Comparison of ENCODE assay signal across 1 cellular context in the genomic region with DNA sequence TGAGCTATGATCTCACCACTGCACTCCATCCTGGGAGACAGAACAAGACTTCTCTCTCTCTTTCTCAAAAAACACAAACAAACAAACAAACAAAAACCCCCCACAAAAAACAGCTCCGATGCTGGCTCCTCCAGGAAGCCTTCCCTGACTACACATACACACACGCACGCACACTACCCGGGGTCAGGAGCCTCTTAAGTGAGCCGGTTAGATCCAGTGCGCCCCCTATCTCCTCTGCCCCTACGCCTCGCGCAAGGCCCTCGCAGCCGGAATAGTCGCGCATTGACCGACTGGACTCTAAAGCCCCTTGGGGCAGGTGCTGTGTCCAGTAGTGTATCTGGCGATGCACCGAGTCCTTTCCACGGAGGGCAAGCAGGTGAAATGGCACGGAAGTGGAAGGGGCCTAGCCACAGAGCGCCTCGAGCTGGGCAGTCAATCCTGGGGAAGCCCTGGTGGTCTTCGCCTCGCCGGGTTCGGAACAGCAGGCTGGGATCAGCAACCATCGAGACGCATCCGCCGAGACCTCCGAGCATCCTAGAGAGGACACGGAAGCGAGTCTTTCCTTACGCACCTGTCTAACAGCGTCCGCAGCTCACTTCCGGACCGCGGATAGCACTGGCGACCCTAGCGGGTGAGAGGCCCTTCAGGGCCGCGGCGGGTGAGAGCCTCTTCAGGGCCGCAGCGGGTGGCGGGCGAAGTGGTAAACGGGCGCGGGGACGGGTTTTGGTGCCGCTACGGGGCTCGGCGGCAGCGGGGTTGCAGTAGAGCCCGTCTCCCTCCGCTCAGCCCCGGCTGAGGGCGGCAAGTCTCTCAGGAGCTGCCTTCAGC.
TF ChIP-seq lines count a peak whose summit lies in the region.

Gene ZSCAN25 (plus strand): TSS at position 588 of the 828 bp plus-strand sequence. CDS start 2,661 bp downstream, outside the sequence.

TF ChIP-seq in HepG2, 621 proteins besides CTCF, POLR2A, EP300 and RAD21 (continued from another document and continues in another):
- TF ChIP-seq ZNF407 (CRISPR knock-in tag; IDR thresholded peaks at IDR 0.05; ENCODE audit: not compliant biosample characterization), result peak; percentile 81
- TF ChIP-seq GTF2F1 (IDR thresholded peaks at IDR 0.05; ENCODE audit: low read length), result no peak
- TF ChIP-seq ETS1 (CRISPR knock-in tag; IDR thresholded peaks at IDR 0.05), result no peak; the same call in 1 of the 2 replicates
- TF ChIP-seq CSRNP1 (CRISPR knock-in tag; IDR thresholded peaks at IDR 0.05), result peak; percentile 73; the same call in 1 of the 2 replicates
- peak; percentile 95 for TF ChIP-seq KDM2A (CRISPR knock-in tag; IDR thresholded peaks at IDR 0.05; ENCODE audit: borderline replicate concordance, low read depth)
- peak; percentile 87; the same call in 1 of the 2 replicates for TF ChIP-seq ZNF607 (CRISPR knock-in tag; IDR thresholded peaks at IDR 0.05; ENCODE audit: borderline replicate concordance)
- no peak for TF ChIP-seq SOX13 (IDR thresholded peaks at IDR 0.05)
- TF ChIP-seq SOX13 (CRISPR knock-in tag; conservative IDR thresholded peaks at IDR 0.05 in 1 of 2, IDR thresholded peaks at IDR 0.05 in 1 of 2), result no peak
- peak; percentile 91 for TF ChIP-seq TARDBP (CRISPR knock-in tag; IDR thresholded peaks at IDR 0.05)
- TF ChIP-seq GLI4 (CRISPR knock-in tag; IDR thresholded peaks at IDR 0.05; ENCODE audit: borderline replicate concordance), result peak; percentile 93; the same call in 1 of the 2 replicates
- TF ChIP-seq IRX3 (CRISPR knock-in tag; IDR thresholded peaks at IDR 0.05; ENCODE audit: borderline replicate concordance, low read depth), result peak; percentile 18; the same call in 1 of the 2 replicates
- TF ChIP-seq MXD3 (CRISPR knock-in tag; IDR thresholded peaks at IDR 0.05), result peak; percentile 66; the same call in 1 of the 2 replicates
- peak; percentile 69; the same call in 1 of the 2 replicates for TF ChIP-seq ZNF800 (CRISPR knock-in tag; IDR thresholded peaks at IDR 0.05)
- TF ChIP-seq, protein P1, sequence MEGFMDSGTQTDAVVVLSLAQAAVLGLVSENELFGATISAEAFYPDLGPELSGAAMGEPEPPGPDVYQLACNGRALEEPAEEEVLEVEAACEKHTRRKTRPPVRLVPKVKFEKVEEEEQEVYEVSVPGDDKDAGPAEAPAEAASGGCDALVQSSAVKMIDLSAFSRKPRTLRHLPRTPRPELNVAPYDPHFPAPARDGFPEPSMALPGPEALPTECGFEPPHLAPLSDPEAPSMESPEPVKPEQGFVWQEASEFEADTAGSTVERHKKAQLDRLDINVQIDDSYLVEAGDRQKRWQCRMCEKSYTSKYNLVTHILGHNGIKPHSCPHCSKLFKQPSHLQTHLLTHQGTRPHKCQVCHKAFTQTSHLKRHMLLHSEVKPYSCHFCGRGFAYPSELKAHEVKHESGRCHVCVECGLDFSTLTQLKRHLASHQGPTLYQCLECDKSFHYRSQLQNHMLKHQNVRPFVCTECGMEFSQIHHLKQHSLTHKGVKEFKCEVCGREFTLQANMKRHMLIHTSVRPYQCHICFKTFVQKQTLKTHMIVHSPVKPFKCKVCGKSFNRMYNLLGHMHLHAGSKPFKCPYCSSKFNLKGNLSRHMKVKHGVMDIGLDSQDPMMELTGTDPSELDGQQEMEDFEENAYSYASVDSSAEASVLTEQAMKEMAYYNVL (CRISPR knock-in tag; IDR thresholded peaks at IDR 0.05; ENCODE audit: borderline replicate concordance), result peak; percentile 68; the same call in 1 of the 2 replicates
- peak; percentile 84 for TF ChIP-seq ESRRA (CRISPR knock-in tag; IDR thresholded peaks at IDR 0.05; ENCODE audit: low read depth)
- peak; percentile 86; the same call in 1 of the 2 replicates for TF ChIP-seq NAIF1 (CRISPR knock-in tag; IDR thresholded peaks at IDR 0.05; ENCODE audit: borderline replicate concordance)
- peak; percentile 99 for TF ChIP-seq GATAD1 (CRISPR knock-in tag; IDR thresholded peaks at IDR 0.05)
- TF ChIP-seq, protein P2, sequence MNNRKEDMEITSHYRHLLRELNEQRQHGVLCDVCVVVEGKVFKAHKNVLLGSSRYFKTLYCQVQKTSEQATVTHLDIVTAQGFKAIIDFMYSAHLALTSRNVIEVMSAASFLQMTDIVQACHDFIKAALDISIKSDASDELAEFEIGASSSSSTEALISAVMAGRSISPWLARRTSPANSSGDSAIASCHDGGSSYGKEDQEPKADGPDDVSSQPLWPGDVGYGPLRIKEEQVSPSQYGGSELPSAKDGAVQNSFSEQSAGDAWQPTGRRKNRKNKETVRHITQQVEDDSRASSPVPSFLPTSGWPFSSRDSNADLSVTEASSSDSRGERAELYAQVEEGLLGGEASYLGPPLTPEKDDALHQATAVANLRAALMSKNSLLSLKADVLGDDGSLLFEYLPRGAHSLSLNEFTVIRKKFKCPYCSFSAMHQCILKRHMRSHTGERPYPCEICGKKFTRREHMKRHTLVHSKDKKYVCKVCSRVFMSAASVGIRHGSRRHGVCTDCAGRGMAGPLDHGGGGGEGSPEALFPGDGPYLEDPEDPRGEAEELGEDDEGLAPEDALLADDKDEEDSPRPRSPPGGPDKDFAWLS (CRISPR knock-in tag; IDR thresholded peaks at IDR 0.05; ENCODE audit: borderline replicate concordance), result peak; percentile 87; the same call in 1 of the 2 replicates
- TF ChIP-seq HNRNPK (IDR thresholded peaks at IDR 0.05; ENCODE audit: low read depth, low read length, poor library complexity, severe bottlenecking), result no peak
- no peak for TF ChIP-seq NBN (conservative IDR thresholded peaks at IDR 0.05)
- 0 out of 2 replicates have a peak, but pooled peaks have one; percentile 60 for TF ChIP-seq ZNF616 (CRISPR knock-in tag; IDR thresholded peaks at IDR 0.05; ENCODE audit: low read depth)
- TF ChIP-seq, protein P3, sequence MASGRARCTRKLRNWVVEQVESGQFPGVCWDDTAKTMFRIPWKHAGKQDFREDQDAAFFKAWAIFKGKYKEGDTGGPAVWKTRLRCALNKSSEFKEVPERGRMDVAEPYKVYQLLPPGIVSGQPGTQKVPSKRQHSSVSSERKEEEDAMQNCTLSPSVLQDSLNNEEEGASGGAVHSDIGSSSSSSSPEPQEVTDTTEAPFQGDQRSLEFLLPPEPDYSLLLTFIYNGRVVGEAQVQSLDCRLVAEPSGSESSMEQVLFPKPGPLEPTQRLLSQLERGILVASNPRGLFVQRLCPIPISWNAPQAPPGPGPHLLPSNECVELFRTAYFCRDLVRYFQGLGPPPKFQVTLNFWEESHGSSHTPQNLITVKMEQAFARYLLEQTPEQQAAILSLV (CRISPR knock-in tag; IDR thresholded peaks at IDR 0.05; ENCODE audit: borderline replicate concordance), result peak; percentile 44; the same call in 1 of the 2 replicates
- TF ChIP-seq XBP1 (CRISPR knock-in tag; IDR thresholded peaks at IDR 0.05), result peak; percentile 11; the same call in 1 of the 2 replicates
- TF ChIP-seq ZNF747 (CRISPR knock-in tag; IDR thresholded peaks at IDR 0.05; ENCODE audit: borderline replicate concordance), result peak; percentile 67; the same call in 1 of the 2 replicates
- TF ChIP-seq, protein P4, sequence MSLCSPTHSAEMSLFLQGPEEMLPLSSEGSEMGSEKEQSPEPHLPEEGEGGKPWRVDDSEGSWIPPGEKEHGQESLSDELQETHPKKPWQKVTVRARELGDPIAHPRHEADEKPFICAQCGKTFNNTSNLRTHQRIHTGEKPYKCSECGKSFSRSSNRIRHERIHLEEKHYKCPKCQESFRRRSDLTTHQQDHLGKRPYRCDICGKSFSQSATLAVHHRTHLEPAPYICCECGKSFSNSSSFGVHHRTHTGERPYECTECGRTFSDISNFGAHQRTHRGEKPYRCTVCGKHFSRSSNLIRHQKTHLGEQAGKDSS (CRISPR knock-in tag; IDR thresholded peaks at IDR 0.05; ENCODE audit: borderline replicate concordance, low read depth), result peak; percentile 86; the same call in 1 of the 2 replicates
- TF ChIP-seq FOXO1 (CRISPR knock-in tag; IDR thresholded peaks at IDR 0.05), result peak; percentile 62
- peak; percentile 33; the same call in 1 of the 2 replicates for TF ChIP-seq HMG20B (CRISPR knock-in tag; conservative IDR thresholded peaks at IDR 0.05)
- peak; percentile 94 for TF ChIP-seq THAP11 (CRISPR knock-in tag; IDR thresholded peaks at IDR 0.05)
